In the genomic region with DNA sequence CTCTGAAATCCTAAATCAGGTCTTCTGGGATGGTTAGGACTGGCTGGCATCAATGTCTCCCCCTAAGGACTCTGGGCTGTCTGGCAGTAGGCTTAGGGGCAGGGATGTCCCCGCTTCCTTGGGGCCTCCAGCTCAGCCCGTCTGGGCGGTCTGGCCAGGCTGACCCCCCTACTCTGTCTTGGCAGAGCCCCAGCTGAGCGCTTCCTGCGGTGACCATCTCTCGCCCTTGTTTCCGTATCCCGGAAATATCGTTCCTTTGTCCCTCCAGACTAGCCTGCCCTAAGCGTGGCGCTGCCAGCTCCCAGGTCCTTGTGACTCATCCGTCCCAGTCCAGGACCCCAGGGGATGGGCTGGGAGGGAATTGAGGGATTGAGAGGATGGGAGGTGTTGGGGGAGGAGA, we compare ENCODE assay signal across 8 cellular contexts. TPM values are rescaled to one million over a fixed set of nuclear protein-coding genes. Genes with fewer than 3 reads are reported as not detected.
A peak's percentile ranks its signal among the peaks of the same experiment; 100 is the strongest.
DNase-seq lines count a peak whose midpoint lies in the region; ATAC-seq and TF ChIP-seq lines count a peak whose summit lies in the region.

No MANE protein-coding gene starts in this region.

- TF ChIP-seq POLR2A in vagina (IDR thresholded peaks at IDR 0.05): no peak

- peaks cover 41% of the 10 kb centered on the region for H3K4me1 ChIP-seq in vagina

- DNase-seq in NCI-H748 (lab: John Stamatoyannopoulos, UW; ENCODE audit: unreplicated experiment) (peak; percentile 45), NCI-H748 treated with DMSO at 0.1 percent for 48 hours (lab: John Stamatoyannopoulos, UW) (no peak), brain pericyte (ENCODE audit: low read depth, low spot score) (peak; percentile 46), left lobe of liver (ENCODE audit: low spot score) (no peak), vagina (ENCODE audit: extremely low spot score in 2 of 2) (no peak), T-helper 2 cell (no peak)

- no peaks in the 10 kb centered on the region for H3K9me3 ChIP-seq in vagina

- TF ChIP-seq CTCF in vagina (IDR thresholded peaks at IDR 0.05): no peak

- ATAC-seq in left lobe of liver (peak; percentile 30), GM21576 (IDR thresholded peaks at IDR 0.05; ENCODE audit: unreplicated experiment) (no peak), HG02885 (IDR thresholded peaks at IDR 0.05; ENCODE audit: poor library complexity, unreplicated experiment) (no peak)

- H3K27me3 ChIP-seq in vagina: no peaks in the 10 kb centered on the region

- intact Hi-C loops in vagina (cut with DNase I): no loop called here

- no peaks in the 10 kb centered on the region for H3K36me3 ChIP-seq in vagina

- peak overlapping the region; percentile 61 for H3K27ac ChIP-seq in vagina

- no peak overlapping the region for H3K4me3 ChIP-seq in vagina

RNA-seq across cellular contexts. Expression of a gene that starts 11.3 kb away (rescaled TPM):
- total RNA-seq in left lobe of liver (14.3 TPM), vagina (25.5 TPM)

RNA-seq across cellular contexts. Expression of a gene that starts 14.0 kb away (rescaled TPM):
- total RNA-seq in left lobe of liver: 9.6 TPM
- 10.3 TPM for total RNA-seq in vagina

RNA-seq across cellular contexts. Expression of a gene that starts 28.4 kb away (rescaled TPM):
- 4.6 TPM for total RNA-seq in left lobe of liver
- 74.9 TPM for total RNA-seq in vagina

RNA-seq across cellular contexts. Expression of a gene that starts 39.3 kb away (rescaled TPM):
- total RNA-seq in left lobe of liver (10.9 TPM), vagina (12.0 TPM)

RNA-seq across cellular contexts. Expression of a gene that starts 43.0 kb away (rescaled TPM):
- 148 TPM for total RNA-seq in left lobe of liver
- 176 TPM for total RNA-seq in vagina

Comparison
In these comparisons a context has a peak if more than half of its experiments do, and no peak if none do; other contexts are left out.
1. DNase-seq: peak in NCI-H748 (single experiment) and brain pericyte (single experiment); none in NCI-H748 treated with DMSO at 0.1 percent for 48 hours (single experiment), left lobe of liver (single experiment), vagina (0 of 2) and T-helper 2 cell (0 of 5).
2. RNA of a gene that starts 28.4 kb away (total RNA-seq): 74.9 TPM in vagina (single experiment); 4.6 TPM in left lobe of liver (single experiment); every median in the first group is over 10 times any median in the second.